In genomic region chr1:248686815-248687214, GRCh38 we compare ENCODE assay signal across 8 cellular contexts. TPM values are rescaled to one million over a fixed set of nuclear protein-coding genes. Genes with fewer than 3 reads are reported as not detected.
DNase-seq lines count a peak whose midpoint lies in the region; ATAC-seq and TF ChIP-seq lines count a peak whose summit lies in the region.

No MANE protein-coding gene starts in this region.

- H3K27ac ChIP-seq in liver (ENCODE audit: low read depth in 1 of 2, low read length in 2 of 2), result no peak overlapping the region

- peaks cover 0 to 3% (median 0%) of the 10 kb centered on the region in 4 donors for H3K27me3 ChIP-seq in liver (ENCODE audit: control insufficient read depth in 4 of 4, insufficient read depth in 4 of 4, low read length in 3 of 4)

- peak; percentile 29 to 78 for TF ChIP-seq RAD21 in liver (IDR thresholded peaks at IDR 0.05)

- WGBS in liver, result 24% methylated on average over 3 of the region's 3 CpGs

- no peak overlapping the region for H3K4me3 ChIP-seq in liver (ENCODE audit: low read depth in 1 of 3, low read length in 3 of 3)

- H3K9ac ChIP-seq in liver (ENCODE audit: low read depth in 1 of 2, low read length in 2 of 2), result no peak overlapping the region

- no peaks in the 10 kb centered on the region for H3K4me1 ChIP-seq in liver (ENCODE audit: control insufficient read depth in 4 of 4, insufficient read depth in 4 of 4, low read length in 3 of 4)

- H3K36me3 ChIP-seq in liver (ENCODE audit: control insufficient read depth in 4 of 4, insufficient read depth in 3 of 4, low read depth in 1 of 4, low read length in 3 of 4), result no peaks in the 10 kb centered on the region

- peak; percentile 43 for DNase-seq in DMS 273 (lab: John Stamatoyannopoulos, UW; ENCODE audit: unreplicated experiment)
- no peak for DNase-seq in DMS 273 treated with DMSO at 0.1 percent for 48 hours (lab: John Stamatoyannopoulos, UW)
- DNase-seq in NCI-H446 (lab: John Stamatoyannopoulos, UW), result no peak
- no peak for DNase-seq in NCI-H524 (lab: John Stamatoyannopoulos, UW)
- no peak for DNase-seq in stimulated activated CD8-positive, alpha-beta memory T cell treated with anti-CD3 and anti-CD28 coated beads, Interleukin-4, amount 100 ng/mL, for 48 hours

- ATAC-seq in GM21423 (IDR thresholded peaks at IDR 0.05; ENCODE audit: unreplicated experiment), result peak; percentile 72
- ATAC-seq in HG03558 (IDR thresholded peaks at IDR 0.05; ENCODE audit: extremely low read depth, unreplicated experiment), result peak; percentile 59

- H3K9me3 ChIP-seq in liver (ENCODE audit: control insufficient read depth in 4 of 4, low read length in 3 of 4), result peaks cover 0 to 1% (median 0%) of the 10 kb centered on the region in 4 donors

- peak; percentile 12 for TF ChIP-seq CTCF in liver (IDR thresholded peaks at IDR 0.05; ENCODE audit: low read depth, low read length, missing input control)

TF ChIP-seq in liver, 16 proteins besides CTCF, POLR2A, EP300 and RAD21:
- TF ChIP-seq RXRA (IDR thresholded peaks at IDR 0.05), result no peak
- no peak for TF ChIP-seq NR2F2 (IDR thresholded peaks at IDR 0.05)
- TF ChIP-seq ZBTB33 (IDR thresholded peaks at IDR 0.05), result no peak
- TF ChIP-seq TAF1 (conservative IDR thresholded peaks at IDR 0.05), result no peak
- no peak for TF ChIP-seq REST (IDR thresholded peaks at IDR 0.05)
- no peak for TF ChIP-seq MAX (IDR thresholded peaks at IDR 0.05)
- TF ChIP-seq SP1 (IDR thresholded peaks at IDR 0.05), result no peak
- TF ChIP-seq GABPA (IDR thresholded peaks at IDR 0.05 in 1 of 2, conservative IDR thresholded peaks at IDR 0.05 in 1 of 2), result no peak
- TF ChIP-seq JUND (IDR thresholded peaks at IDR 0.05), result no peak
- TF ChIP-seq HNF4A (conservative IDR thresholded peaks at IDR 0.05), result no peak
- TF ChIP-seq FOXA1 (IDR thresholded peaks at IDR 0.05), result no peak
- no peak for TF ChIP-seq ATF3 (IDR thresholded peaks at IDR 0.05)
- TF ChIP-seq HNF4G (IDR thresholded peaks at IDR 0.05), result no peak

RNA-seq across cellular contexts. Expression of gene OR14I1, which starts 15.8 kb away (rescaled TPM):
- total RNA-seq in liver, result not detected
- not detected for polyA plus RNA-seq in liver

RNA-seq across cellular contexts. Expression of gene OR2T27, which starts 31.5 kb away (rescaled TPM):
- total RNA-seq in liver, result not detected
- not detected for polyA plus RNA-seq in liver

RNA-seq across cellular contexts. Expression of gene OR2T35, which starts 41.7 kb away (rescaled TPM):
- not detected for total RNA-seq in liver
- polyA plus RNA-seq in liver, result not detected

RNA-seq across cellular contexts. Expression of gene OR2T11, which starts 51.9 kb away (rescaled TPM):
- total RNA-seq in liver, result not detected
- not detected for polyA plus RNA-seq in liver
